14 cellular contexts compared by ENCODE assay signal in genomic region chr2:28346587-28346986, GRCh38. TPM values are rescaled to one million over a fixed set of nuclear protein-coding genes. Genes with fewer than 3 reads are reported as not detected.
DNase-seq lines count a peak whose midpoint lies in the region; ATAC-seq and TF ChIP-seq lines count a peak whose summit lies in the region.
"Had no signal": no experiment of that assay in that cellular context is flagged by ENCODE, and none has a peak within 500 bp of the region (broad histone marks: within the 10 kb centered on the region; RNA-seq: fewer than 3 reads in every experiment).

No MANE protein-coding gene starts in this region.

- H3K4me3 ChIP-seq in BJ (ENCODE audit: low read depth, low read length): no peak overlapping the region
- H3K4me3 ChIP-seq in naive thymus-derived CD4-positive, alpha-beta T cell (ENCODE audit: low read length): no peak overlapping the region
- no peak overlapping the region for H3K4me3 ChIP-seq in uterus
- H3K4me3 ChIP-seq in transverse colon: no peak overlapping the region
- H3K4me3 ChIP-seq: GM12878, heart left ventricle had no signal

- CTCF ChIA-PET in BJ (lab: Yijun Ruan, JAX): no interaction called here
- CTCF ChIA-PET in naive thymus-derived CD4-positive, alpha-beta T cell (lab: Charles Lee): no interaction called here

- H3K4me1 ChIP-seq in naive thymus-derived CD4-positive, alpha-beta T cell (ENCODE audit: control insufficient read depth in 2 of 2, insufficient read depth in 2 of 2, low read length in 2 of 2): peaks cover 20 to 27% of the 10 kb centered on the region in 2 donors
- H3K4me1 ChIP-seq in uterus (peaks cover 0 to 4% of the 10 kb centered on the region in 2 donors), transverse colon (peaks cover 0 to 14% (median under 1%) of the 10 kb centered on the region in 4 donors)

- no peaks in the 10 kb centered on the region for H3K27me3 ChIP-seq in BJ (ENCODE audit: control insufficient read depth, insufficient read depth, low read length)
- no peaks in the 10 kb centered on the region for H3K27me3 ChIP-seq in naive thymus-derived CD4-positive, alpha-beta T cell (ENCODE audit: control insufficient read depth in 2 of 2, insufficient read depth in 2 of 2, low read length in 2 of 2)
- no peaks in the 10 kb centered on the region for H3K27me3 ChIP-seq in uterus
- no peaks in the 10 kb centered on the region for H3K27me3 ChIP-seq in transverse colon
- H3K27me3 ChIP-seq: heart left ventricle had no signal

- DNase-seq in BJ (ENCODE audit: low read depth) (peak; percentile 62), HFFc6 (peak; percentile 75), uterus (no peak), transverse colon (no peak)
- DNase-seq in naive thymus-derived CD4-positive, alpha-beta T cell: no peak
- DNase-seq: anterior cingulate cortex, NCI-H2029 treated with DMSO at 0.1 percent for 48 hours, substantia nigra had no signal

- H3K27me3 Mint-ChIP-seq in HFFc6 (ENCODE audit: insufficient read depth) (no peaks in the 10 kb centered on the region; the same call in none of the 2 replicates), brain (no peaks in the 10 kb centered on the region), nephron (ENCODE audit: low read depth) (no peaks in the 10 kb centered on the region)
- no peaks in the 10 kb centered on the region for H3K27me3 Mint-ChIP-seq in naive thymus-derived CD4-positive, alpha-beta T cell

- no peaks in the 10 kb centered on the region for H3K36me3 ChIP-seq in BJ (ENCODE audit: control insufficient read depth, insufficient read depth, low read length)
- H3K36me3 ChIP-seq in naive thymus-derived CD4-positive, alpha-beta T cell (ENCODE audit: control insufficient read depth in 2 of 3, insufficient read depth in 3 of 3, low read length in 3 of 3): no peaks in the 10 kb centered on the region
- no peaks in the 10 kb centered on the region for H3K36me3 ChIP-seq in uterus
- H3K36me3 ChIP-seq in transverse colon: no peaks in the 10 kb centered on the region
- H3K36me3 ChIP-seq: heart left ventricle had no signal

- TF ChIP-seq POLR2A in uterus (IDR thresholded peaks at IDR 0.05) (no peak), transverse colon (IDR thresholded peaks at IDR 0.05) (no peak)

- H3K9me3 Mint-ChIP-seq in HFFc6: no peaks in the 10 kb centered on the region
- H3K9me3 Mint-ChIP-seq in brain: no peaks in the 10 kb centered on the region
- H3K9me3 Mint-ChIP-seq in nephron: no peaks in the 10 kb centered on the region
- peaks cover 0 to 1% (median 0%) of the 10 kb centered on the region in 11 donors for H3K9me3 Mint-ChIP-seq in naive thymus-derived CD4-positive, alpha-beta T cell

- H3K4me1 Mint-ChIP-seq in HFFc6 (ENCODE audit: low read depth) (peaks cover 36% of the 10 kb centered on the region), brain (peaks cover 43% of the 10 kb centered on the region), nephron (peaks cover 59% of the 10 kb centered on the region)
- peaks cover 12 to 29% (median 22%) of the 10 kb centered on the region in 7 donors for H3K4me1 Mint-ChIP-seq in naive thymus-derived CD4-positive, alpha-beta T cell

- ATAC-seq in naive thymus-derived CD4-positive, alpha-beta T cell: no peak
- no peak for ATAC-seq in HG03432 (IDR thresholded peaks at IDR 0.05; ENCODE audit: unreplicated experiment)
- ATAC-seq: GM12878, HCT116, heart left ventricle had no signal

- H3K27ac ChIP-seq in naive thymus-derived CD4-positive, alpha-beta T cell (ENCODE audit: low read depth, low read length): no peak overlapping the region
- no peak overlapping the region for H3K27ac ChIP-seq in uterus
- no peak overlapping the region for H3K27ac ChIP-seq in transverse colon
- H3K27ac ChIP-seq: heart left ventricle had no signal

- no peak for TF ChIP-seq EP300 in transverse colon (IDR thresholded peaks at IDR 0.05; ENCODE audit: low read depth)

- TF ChIP-seq CTCF in BJ (IDR thresholded peaks at IDR 0.05; ENCODE audit: insufficient read depth, low read depth, low read length) (no peak), HFFc6 (IDR thresholded peaks at IDR 0.05) (no peak), brain (conservative IDR thresholded peaks at IDR 0.05) (no peak), nephron (IDR thresholded peaks at IDR 0.05; ENCODE audit: unreplicated experiment in 3 of 3) (no peak), uterus (IDR thresholded peaks at IDR 0.05) (no peak), transverse colon (IDR thresholded peaks at IDR 0.05) (no peak)

- H3K4me3 Mint-ChIP-seq in HFFc6 (no peak overlapping the region), brain (peak overlapping the region in 1 of 5 experiments; percentile 62), nephron (peak overlapping the region in 2 of 3 experiments; percentile 12 to 39)
- H3K4me3 Mint-ChIP-seq in naive thymus-derived CD4-positive, alpha-beta T cell: peak overlapping the region in 1 of 10 donors; percentile 60

- no peak overlapping the region; the same call in 1 of the 2 replicates for H3K27ac Mint-ChIP-seq in HFFc6
- H3K27ac Mint-ChIP-seq in brain: peak overlapping the region in 3 of 5 experiments; percentile 66 to 90 (median 90)
- H3K27ac Mint-ChIP-seq in nephron: peak overlapping the region; percentile 82 to 91 (median 85)
- H3K27ac Mint-ChIP-seq in naive thymus-derived CD4-positive, alpha-beta T cell: peak overlapping the region in 1 of 9 donors; percentile 6

- H3K36me3 Mint-ChIP-seq in HFFc6 (ENCODE audit: low read depth) (no peaks in the 10 kb centered on the region), brain (no peaks in the 10 kb centered on the region), nephron (ENCODE audit: low read depth) (no peaks in the 10 kb centered on the region)
- peaks cover 0 to 2% (median 0%) of the 10 kb centered on the region in 5 donors for H3K36me3 Mint-ChIP-seq in naive thymus-derived CD4-positive, alpha-beta T cell

- POLR2A ChIA-PET in BJ (lab: Charles Lee): no interaction called here
- POLR2A ChIA-PET in naive thymus-derived CD4-positive, alpha-beta T cell (lab: Charles Lee): no interaction called here

- no peaks in the 10 kb centered on the region for H3K9me3 ChIP-seq in naive thymus-derived CD4-positive, alpha-beta T cell (ENCODE audit: control insufficient read depth in 2 of 3, low read length in 3 of 3)
- no peaks in the 10 kb centered on the region for H3K9me3 ChIP-seq in uterus
- H3K9me3 ChIP-seq in transverse colon: no peaks in the 10 kb centered on the region
- H3K9me3 ChIP-seq: heart left ventricle had no signal

- intact Hi-C loops in naive thymus-derived CD4-positive, alpha-beta T cell (cut with micrococcal nuclease): no loop called here
- intact Hi-C loops in uterus (cut with DNase I; ENCODE audit: low total_unique reads) (no loop called here), transverse colon (cut with DNase I; ENCODE audit: low total_unique reads) (no loop called here)

- WGBS in transverse colon (ENCODE audit: low coverage in 1 of 2), 2 donors: 50% methylated on average over 6 of the region's 6 CpGs; no CpG with 5 or more reads in 1 of the 2 donors

- in situ Hi-C loops in transverse colon (cut with MboI; ENCODE audit: low pct_ligation_motif_present in 1 of 4, low pct_unique_long_range_greater_than_20kb in 1 of 4, low sequenced_read_pairs in 3 of 4): no loop called here

RNA-seq across cellular contexts. Expression of gene FOSL2, which starts 46.1 kb away (rescaled TPM):
- polyA plus RNA-seq in BJ (2011; rRNA removed) (43.1 and 52.5 TPM in 2 replicates), brain (ENCODE audit: insufficient read depth, low read depth, low replicate concordance) (13.7 TPM)
- polyA minus RNA-seq in BJ (2011; rRNA and poly(A)+ RNA removed): 80.7 and 95.7 TPM in 2 replicates
- 100 to 1,000 TPM in 5 of 6 experiments, 10 to 100 TPM in 1; 90.1 to 128 (median 116) TPM for total RNA-seq in HFFc6 (2021; fragmentation: NEBNext Ultra II Directional; extraction: Animal tissue kit (Norgen Biotek cat#: 25700))
- total RNA-seq in naive thymus-derived CD4-positive, alpha-beta T cell: 100 to 1,000 TPM in 1 of 5 experiments, 10 to 100 TPM in 2, 1 to 10 TPM in 1, under 1 TPM in 1; 0.81 to 251 (median 33.9) TPM
- polyA plus RNA-seq in naive thymus-derived CD4-positive, alpha-beta T cell: 1 to 10 TPM in 1 of 2 donors, under 1 TPM in 1; 0.25 to 1.3 TPM
- total RNA-seq in uterus (100 to 1,000 TPM in 1 of 4 donors, 10 to 100 TPM in 3; 39.8 to 134 (median 58.7) TPM), transverse colon (100 to 1,000 TPM; 135 to 358 (median 233) TPM)

Comparison
In these comparisons a context has a peak if more than half of its experiments do, and no peak if none do; other contexts are left out.
1. DNase-seq: peak in BJ (single experiment) and HFFc6 (single experiment); none in naive thymus-derived CD4-positive, alpha-beta T cell (0 of 9), uterus (0 of 2) and transverse colon (single experiment).